In the genomic region with DNA sequence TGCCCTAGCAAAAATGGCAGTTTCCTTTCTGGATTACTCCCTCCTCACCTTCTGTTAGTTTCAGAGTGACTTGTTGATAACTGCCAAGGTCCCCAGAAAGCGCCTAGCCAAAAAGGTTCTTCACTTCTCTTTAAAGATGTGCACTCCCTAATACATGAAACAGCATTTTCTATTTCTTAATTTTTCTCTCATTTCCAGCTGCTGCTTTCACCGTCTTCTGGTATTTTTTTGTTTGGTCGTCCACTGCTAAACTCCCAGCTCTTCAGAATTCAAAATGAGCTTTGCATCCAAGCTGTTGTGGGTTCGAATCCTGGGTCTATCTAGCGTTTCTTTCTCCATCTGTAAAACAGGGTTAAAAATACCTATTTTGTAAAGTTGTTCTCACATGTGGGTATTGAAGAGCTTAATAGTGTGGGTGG, we compare ENCODE assay signal across 8 cellular contexts. TPM values are rescaled to one million over a fixed set of nuclear protein-coding genes. Genes with fewer than 3 reads are reported as not detected.
DNase-seq lines count a peak whose midpoint lies in the region; ATAC-seq and TF ChIP-seq lines count a peak whose summit lies in the region.

No MANE protein-coding gene starts in this region.

- no peaks in the 10 kb centered on the region for H3K36me3 ChIP-seq in iPS-18a (ENCODE audit: control insufficient read depth, low read depth, low read length)

- peaks cover 2% of the 10 kb centered on the region for H3K27me3 Mint-ChIP-seq in HFFc6 (ENCODE audit: insufficient read depth)
- no peaks in the 10 kb centered on the region for H3K27me3 Mint-ChIP-seq in activated T-helper 17 cell treated with anti-CD3 and anti-CD28 coated beads, Interleukin-2, amount 50 U/mL, for 72 hours
- H3K27me3 Mint-ChIP-seq in stimulated activated memory B cell treated with anti-CD40 and anti-IgM and Interleukin-4, amounts not matched to agents 10 μg/mL and 1 μg/mL and 100 μg/mL, for 72 hours: no peaks in the 10 kb centered on the region

- H3K9me3 ChIP-seq in iPS-18a (ENCODE audit: control insufficient read depth, low read depth, low read length): no peaks in the 10 kb centered on the region

- H3K36me3 Mint-ChIP-seq in HFFc6 (ENCODE audit: low read depth): no peaks in the 10 kb centered on the region
- H3K36me3 Mint-ChIP-seq in activated T-helper 17 cell treated with anti-CD3 and anti-CD28 coated beads, Interleukin-2, amount 50 U/mL, for 72 hours (ENCODE audit: low read depth): peaks cover 18% of the 10 kb centered on the region
- peaks cover 5% of the 10 kb centered on the region for H3K36me3 Mint-ChIP-seq in stimulated activated memory B cell treated with anti-CD40 and anti-IgM and Interleukin-4, amounts not matched to agents 10 μg/mL and 1 μg/mL and 100 μg/mL, for 72 hours

- H3K9me3 Mint-ChIP-seq in HFFc6: no peaks in the 10 kb centered on the region
- H3K9me3 Mint-ChIP-seq in activated T-helper 17 cell treated with anti-CD3 and anti-CD28 coated beads, Interleukin-2, amount 50 U/mL, for 72 hours: no peaks in the 10 kb centered on the region
- no peaks in the 10 kb centered on the region for H3K9me3 Mint-ChIP-seq in stimulated activated memory B cell treated with anti-CD40 and anti-IgM and Interleukin-4, amounts not matched to agents 10 μg/mL and 1 μg/mL and 100 μg/mL, for 72 hours

- no peak overlapping the region for H3K27ac ChIP-seq in iPS-18a (ENCODE audit: low read length)

- H3K4me1 Mint-ChIP-seq in HFFc6 (ENCODE audit: low read depth): peaks cover 21% of the 10 kb centered on the region
- H3K4me1 Mint-ChIP-seq in activated T-helper 17 cell treated with anti-CD3 and anti-CD28 coated beads, Interleukin-2, amount 50 U/mL, for 72 hours: peaks cover 10% of the 10 kb centered on the region
- H3K4me1 Mint-ChIP-seq in stimulated activated memory B cell treated with anti-CD40 and anti-IgM and Interleukin-4, amounts not matched to agents 10 μg/mL and 1 μg/mL and 100 μg/mL, for 72 hours: peaks cover 33% of the 10 kb centered on the region

- H3K27me3 ChIP-seq in iPS-18a (ENCODE audit: control insufficient read depth, insufficient read depth, low read length): no peaks in the 10 kb centered on the region

- peak overlapping the region; percentile 86 for H3K4me3 ChIP-seq in iPS-18a (ENCODE audit: low read length)

- TF ChIP-seq CTCF in HFFc6 (IDR thresholded peaks at IDR 0.05): no peak

- no peak for DNase-seq in HFFc6
- no peak for DNase-seq in HCEC 1CT
- DNase-seq in HuH-7 (ENCODE audit: low spot score): no peak
- DNase-seq in DMS53 treated with DMSO at 0.1 percent for 48 hours (lab: John Stamatoyannopoulos, UW; ENCODE audit: unreplicated experiment): no peak

- no peak overlapping the region for H3K9ac ChIP-seq in iPS-18a (ENCODE audit: low read length)

- peak overlapping the region; percentile 91 for H3K4me3 Mint-ChIP-seq in HFFc6
- H3K4me3 Mint-ChIP-seq in activated T-helper 17 cell treated with anti-CD3 and anti-CD28 coated beads, Interleukin-2, amount 50 U/mL, for 72 hours: peak overlapping the region; percentile 93
- peak overlapping the region; percentile 96 for H3K4me3 Mint-ChIP-seq in stimulated activated memory B cell treated with anti-CD40 and anti-IgM and Interleukin-4, amounts not matched to agents 10 μg/mL and 1 μg/mL and 100 μg/mL, for 72 hours

- peaks cover 6% of the 10 kb centered on the region for H3K4me1 ChIP-seq in iPS-18a (ENCODE audit: control insufficient read depth, low read depth, low read length)

- H3K27ac Mint-ChIP-seq in HFFc6: peak overlapping the region; percentile 90
- H3K27ac Mint-ChIP-seq in activated T-helper 17 cell treated with anti-CD3 and anti-CD28 coated beads, Interleukin-2, amount 50 U/mL, for 72 hours: peak overlapping the region; percentile 94
- peak overlapping the region; percentile 99 for H3K27ac Mint-ChIP-seq in stimulated activated memory B cell treated with anti-CD40 and anti-IgM and Interleukin-4, amounts not matched to agents 10 μg/mL and 1 μg/mL and 100 μg/mL, for 72 hours

- no peak for ATAC-seq in activated T-helper 17 cell treated with anti-CD3 and anti-CD28 coated beads, Interleukin-2, amount 50 U/mL, for 72 hours (replicated peaks)
- no peak for ATAC-seq in stimulated activated memory B cell treated with anti-CD40 and anti-IgM and Interleukin-4, amounts not matched to agents 10 μg/mL and 1 μg/mL and 100 μg/mL, for 72 hours
- ATAC-seq in HG02852 (IDR thresholded peaks at IDR 0.05; ENCODE audit: unreplicated experiment): no peak

RNA-seq across cellular contexts. Expression of gene BORCS5, which starts 0.4 kb away (rescaled TPM):
- 10 to 100 TPM in 4 of 6 experiments, 1 to 10 TPM in 2; 8.7 to 13.9 (median 10.6) TPM for total RNA-seq in HFFc6 (2021; fragmentation: NEBNext Ultra II Directional; extraction: Animal tissue kit (Norgen Biotek cat#: 25700))
- total RNA-seq in activated T-helper 17 cell treated with anti-CD3 and anti-CD28 coated beads, Interleukin-2, amount 50 U/mL, for 72 hours: 10 to 100 TPM; 26.1 to 43.8 TPM

RNA-seq across cellular contexts. Expression of gene MANSC1, which starts 6.4 kb away (rescaled TPM):
- total RNA-seq in HFFc6 (2021; fragmentation: NEBNext Ultra II Directional; extraction: Animal tissue kit (Norgen Biotek cat#: 25700)): 10 to 100 TPM in 3 of 6 experiments, 1 to 10 TPM in 3; 4.8 to 11.7 (median 10.0) TPM
- under 1 TPM; 0.63 to 0.74 TPM for total RNA-seq in activated T-helper 17 cell treated with anti-CD3 and anti-CD28 coated beads, Interleukin-2, amount 50 U/mL, for 72 hours
